ENCODE assay signal across 8 cellular contexts in genomic region chr16:51151951-51152663, GRCh38. TPM values are rescaled to one million over a fixed set of nuclear protein-coding genes. Genes with fewer than 3 reads are reported as not detected.
DNase-seq lines count a peak whose midpoint lies in the region; ATAC-seq and TF ChIP-seq lines count a peak whose summit lies in the region.

No MANE protein-coding gene starts in this region.

- H3K4me3 ChIP-seq in ascending aorta (peak overlapping the region; percentile 47 to 68), iPS-11a (ENCODE audit: low read depth, low read length) (peak overlapping the region; percentile 69), skin epidermis (peak overlapping the region; percentile 14 to 37 (median 33))

- H3K27ac ChIP-seq in ascending aorta (no peak overlapping the region), skin epidermis (peak overlapping the region in 9 of 21 experiments; percentile 35 to 74 (median 53))

- H3K36me3 ChIP-seq in ascending aorta = no peaks in the 10 kb centered on the region

- TF ChIP-seq CTCF in ascending aorta (IDR thresholded peaks at IDR 0.05) = no peak

- H3K4me1 ChIP-seq in ascending aorta = peaks cover 11 to 12% of the 10 kb centered on the region in 2 donors

- peaks cover 23% of the 10 kb centered on the region for H3K27me3 ChIP-seq in ascending aorta

- no peaks in the 10 kb centered on the region for H3K9me3 ChIP-seq in ascending aorta

- intact Hi-C loops in ascending aorta (cut with DNase I) = no loop called here

- DNase-seq in NCI-H2081 (lab: John Stamatoyannopoulos, UW) = peak; percentile 53 to 71
- DNase-seq in NCI-H2081 treated with DMSO at 0.1 percent for 48 hours (lab: John Stamatoyannopoulos, UW) = no peak
- DNase-seq in ascending aorta (ENCODE audit: low spot score in 2 of 2) = no peak
- DNase-seq in stimulated activated CD4-positive, alpha-beta T cell treated with anti-CD3 and anti-CD28 coated beads, Interleukin-4, amount 100 ng/mL, for 1 hour = no peak

- ATAC-seq in HG02885 (IDR thresholded peaks at IDR 0.05; ENCODE audit: poor library complexity, unreplicated experiment) (no peak), GM21528 (IDR thresholded peaks at IDR 0.05; ENCODE audit: low FRiP score, unreplicated experiment) (no peak)

RNA-seq across cellular contexts. Expression of gene SALL1, which starts 1.0 kb away (rescaled TPM):
- not detected for total RNA-seq in ascending aorta

Comparison
In these comparisons a context has a peak if more than half of its experiments do, and no peak if none do; other contexts are left out.
1. DNase-seq: peak in NCI-H2081 (2 of 2); none in NCI-H2081 treated with DMSO at 0.1 percent for 48 hours (single experiment), ascending aorta (0 of 2) and stimulated activated CD4-positive, alpha-beta T cell treated with anti-CD3 and anti-CD28 coated beads, Interleukin-4, amount 100 ng/mL, for 1 hour (single experiment).
2. Peak in every context shown above with its lines, with median percentiles within 50 percentile points of each other: H3K4me3 ChIP-seq.